ENCODE assay signal across 35 cellular contexts in the genomic region with DNA sequence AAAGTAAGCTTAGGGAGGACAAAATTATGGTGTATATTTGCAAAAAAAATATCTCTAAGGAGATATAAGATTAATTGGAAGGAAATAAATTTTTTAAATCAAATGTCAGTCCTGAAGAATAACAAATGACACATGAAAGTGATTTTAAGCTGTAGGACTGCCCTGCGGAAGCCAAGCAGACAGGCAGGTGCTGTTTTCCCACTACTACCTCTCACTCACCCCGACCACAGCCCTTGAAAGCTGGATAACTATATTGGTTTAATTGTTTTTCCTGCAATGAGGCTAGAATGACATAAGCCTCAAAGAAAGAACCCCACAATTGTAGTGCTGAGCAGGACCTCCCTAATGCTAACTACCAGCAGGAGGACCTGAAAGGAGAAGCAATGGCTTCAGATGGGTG.
"Had no signal": no experiment of that assay in that cellular context is flagged by ENCODE, and none has a peak within 500 bp of the region (broad histone marks: within the 10 kb centered on the region; RNA-seq: fewer than 3 reads in every experiment).

No MANE protein-coding gene starts in this region.

- H3K27ac Mint-ChIP-seq: activated B cell treated with CpG ODN at 0.5 μM for 24 hours; activated CD4-positive, alpha-beta memory T cell treated with anti-CD3 and anti-CD28 coated beads for 36 hours; activated CD8-positive, alpha-beta T cell treated with anti-CD3 and anti-CD28 coated beads for 36 hours; activated naive CD4-positive, alpha-beta T cell treated with anti-CD3 and anti-CD28 coated beads, Interleukin-2, amount 10 ng/mL, durations not matched to agents 7 days and 5 days; activated naive CD4-positive, alpha-beta T cell treated with anti-CD3 and anti-CD28 coated beads, Interleukin-2, amount 50 U/mL, for 24 hours; activated naive CD8-positive, alpha-beta T cell; activated naive CD8-positive, alpha-beta T cell treated with anti-CD3 and anti-CD28 coated beads, Interleukin-2, amount 10 ng/mL, durations not matched to agents 7 days and 5 days; activated T-cell treated with anti-CD3 and anti-CD28 coated beads, Interleukin-2, amount 50 U/mL, for 24 hours; activated T-helper 2 cell treated with anti-CD3 and anti-CD28 coated beads, Interferon-gamma antibody, Interleukin-2, Interleukin-4, amounts not matched to agents 10 μg/mL and 5 μg/mL and 100 μg/mL, durations not matched to agents 14 hours and 24 hours and 36 hours; T-helper 1 cell treated with Interleukin-12 subunit alpha and Interleukin-12 subunit beta and Interleukin-4 antibody, amounts not matched to agents 30 μg/mL and 1 μg/mL, for 36 hours; T-helper 2 cell treated with Interferon-gamma antibody and Interleukin-4, amounts not matched to agents 5 μg/mL and 100 μg/mL, for 36 hours had no signal

- H3K27me3 Mint-ChIP-seq: activated B cell treated with CpG ODN at 0.5 μM for 24 hours; activated CD4-positive, alpha-beta memory T cell treated with anti-CD3 and anti-CD28 coated beads for 36 hours; activated CD8-positive, alpha-beta T cell treated with anti-CD3 and anti-CD28 coated beads for 36 hours; activated naive CD4-positive, alpha-beta T cell treated with anti-CD3 and anti-CD28 coated beads, Interleukin-2, amount 10 ng/mL, durations not matched to agents 7 days and 5 days; activated naive CD8-positive, alpha-beta T cell; activated T-cell treated with anti-CD3 and anti-CD28 coated beads, Interleukin-2, amount 50 U/mL, for 24 hours; central memory CD8-positive, alpha-beta T cell had no signal

- H3K27me3 ChIP-seq: adrenal gland, cardiac muscle cell had no signal

- H3K4me3 ChIP-seq: adrenal gland, cardiac muscle cell had no signal

- H3K36me3 ChIP-seq: adrenal gland, cardiac muscle cell had no signal

- H3K9me3 Mint-ChIP-seq: activated B cell treated with CpG ODN at 0.5 μM for 24 hours; activated CD4-positive, alpha-beta memory T cell treated with anti-CD3 and anti-CD28 coated beads for 36 hours; activated CD8-positive, alpha-beta T cell treated with anti-CD3 and anti-CD28 coated beads for 36 hours; activated naive CD4-positive, alpha-beta T cell treated with anti-CD3 and anti-CD28 coated beads, Interleukin-2, amount 10 ng/mL, durations not matched to agents 7 days and 5 days; activated naive CD4-positive, alpha-beta T cell treated with anti-CD3 and anti-CD28 coated beads, Interleukin-2, amount 50 U/mL, for 24 hours; activated naive CD8-positive, alpha-beta T cell treated with anti-CD3 and anti-CD28 coated beads, Interleukin-2, amount 10 ng/mL, durations not matched to agents 7 days and 5 days; activated T-cell treated with anti-CD3 and anti-CD28 coated beads, Interleukin-2, amount 50 U/mL, for 24 hours; activated T-helper 2 cell treated with anti-CD3 and anti-CD28 coated beads, Interferon-gamma antibody, Interleukin-2, Interleukin-4, amounts not matched to agents 10 μg/mL and 5 μg/mL and 100 μg/mL, durations not matched to agents 14 hours and 24 hours and 36 hours; central memory CD8-positive, alpha-beta T cell; T-helper 1 cell treated with Interleukin-12 subunit alpha and Interleukin-12 subunit beta and Interleukin-4 antibody, amounts not matched to agents 30 μg/mL and 1 μg/mL, for 36 hours; T-helper 2 cell treated with Interferon-gamma antibody and Interleukin-4, amounts not matched to agents 5 μg/mL and 100 μg/mL, for 36 hours had no signal

- H3K4me3 Mint-ChIP-seq: activated B cell treated with CpG ODN at 0.5 μM for 24 hours; activated CD4-positive, alpha-beta memory T cell treated with anti-CD3 and anti-CD28 coated beads for 36 hours; activated CD8-positive, alpha-beta T cell treated with anti-CD3 and anti-CD28 coated beads for 36 hours; activated naive CD4-positive, alpha-beta T cell treated with anti-CD3 and anti-CD28 coated beads, Interleukin-2, amount 10 ng/mL, durations not matched to agents 7 days and 5 days; activated naive CD4-positive, alpha-beta T cell treated with anti-CD3 and anti-CD28 coated beads, Interleukin-2, amount 50 U/mL, for 24 hours; activated naive CD8-positive, alpha-beta T cell; activated naive CD8-positive, alpha-beta T cell treated with anti-CD3 and anti-CD28 coated beads, Interleukin-2, amount 10 ng/mL, durations not matched to agents 7 days and 5 days; activated T-cell treated with anti-CD3 and anti-CD28 coated beads, Interleukin-2, amount 50 U/mL, for 24 hours; brain; central memory CD8-positive, alpha-beta T cell; T-helper 1 cell treated with Interleukin-12 subunit alpha and Interleukin-12 subunit beta and Interleukin-4 antibody, amounts not matched to agents 30 μg/mL and 1 μg/mL, for 36 hours; T-helper 2 cell treated with Interferon-gamma antibody and Interleukin-4, amounts not matched to agents 5 μg/mL and 100 μg/mL, for 36 hours had no signal

- H3K9me3 ChIP-seq: adrenal gland had no signal

- H3K4me1 Mint-ChIP-seq: activated B cell treated with CpG ODN at 0.5 μM for 24 hours; activated naive CD8-positive, alpha-beta T cell treated with anti-CD3 and anti-CD28 coated beads, Interleukin-2, amount 10 ng/mL, durations not matched to agents 7 days and 5 days had no signal

- FAIRE-seq: astrocyte, bronchial epithelial cell, TTC549 had no signal

- ATAC-seq: activated CD8-positive, alpha-beta T cell treated with anti-CD3 and anti-CD28 coated beads for 36 hours had no signal

- H3K27ac ChIP-seq: adrenal gland, cardiac muscle cell, VCaP had no signal

- H3K36me3 Mint-ChIP-seq: activated CD4-positive, alpha-beta memory T cell treated with anti-CD3 and anti-CD28 coated beads for 36 hours; activated naive CD4-positive, alpha-beta T cell treated with anti-CD3 and anti-CD28 coated beads, Interleukin-2, amount 10 ng/mL, durations not matched to agents 7 days and 5 days; activated naive CD4-positive, alpha-beta T cell treated with anti-CD3 and anti-CD28 coated beads, Interleukin-2, amount 50 U/mL, for 24 hours; activated naive CD8-positive, alpha-beta T cell; activated naive CD8-positive, alpha-beta T cell treated with anti-CD3 and anti-CD28 coated beads, Interleukin-2, amount 10 ng/mL, durations not matched to agents 7 days and 5 days; brain had no signal

- DNase-seq: activated B cell treated with CpG ODN at 0.5 μM for 24 hours; activated CD4-positive, alpha-beta memory T cell treated with anti-CD3 and anti-CD28 coated beads for 36 hours; activated CD4-positive, alpha-beta T cell treated with anti-CD3 and anti-CD28 coated beads for 4 hours; activated CD4-positive, alpha-beta T cell treated with anti-CD3 and anti-CD28 coated beads, Interleukin-2, amount 50 U/mL, for 1 hour; activated CD4-positive, alpha-beta T cell treated with anti-CD3 and anti-CD28 coated beads, Interleukin-2, amount 50 U/mL, for 4 hours; activated CD4-positive, CD25-positive, alpha-beta regulatory T cell treated with anti-CD3 and anti-CD28 coated beads, Interleukin-2, amount 50 U/mL, for 72 hours; activated CD8-positive, alpha-beta memory T cell treated with anti-CD3 and anti-CD28 coated beads, Interleukin-2, amount 50 U/mL, for 48 hours; activated CD8-positive, alpha-beta T cell treated with anti-CD3 and anti-CD28 coated beads for 36 hours; activated effector memory CD4-positive, alpha-beta T cell treated with Interleukin-2 at 50 U/mL for 16 hours; activated gamma-delta T cell; activated naive CD4-positive, alpha-beta T cell treated with anti-CD3 and anti-CD28 coated beads, Interleukin-2, amount 10 ng/mL, durations not matched to agents 7 days and 5 days; activated naive CD4-positive, alpha-beta T cell treated with Interleukin-2 at 50 U/mL for 16 hours; activated naive CD8-positive, alpha-beta T cell treated with anti-CD3 and anti-CD28 coated beads, Interleukin-2, amount 10 ng/mL, durations not matched to agents 7 days and 5 days; activated T-cell treated with anti-CD3 and anti-CD28 coated beads, Interleukin-2, amount 50 U/mL, for 24 hours; activated T-cell treated with anti-CD3 and anti-CD28 coated beads, Interleukin-2, amount 50 U/mL, for 48 hours; adrenal gland; amniotic stem cell; aorta; caudate nucleus; cerebellar nuclear complex; T-helper 1 cell; T-helper 2 cell; T-helper 9 cell had no signal
